Comparison of ENCODE assay signal across 13 cellular contexts in genomic region chr11:134425816-134426536, GRCh38. TPM values are rescaled to one million over a fixed set of nuclear protein-coding genes. Genes with fewer than 3 reads are reported as not detected.
"Had no signal": no experiment of that assay in that cellular context is flagged by ENCODE, and none has a peak within 500 bp of the region (broad histone marks: within the 10 kb centered on the region; RNA-seq: fewer than 3 reads in every experiment).

No MANE protein-coding gene starts in this region.

- H3K4me3 ChIP-seq: adrenal gland, body of pancreas, esophagus muscularis mucosa, heart left ventricle, stomach, tibial artery had no signal

- DNase-seq: activated naive CD4-positive, alpha-beta T cell treated with anti-CD3 and anti-CD28 coated beads, Interleukin-2, amount 50 U/mL, for 16 hours; activated T-cell treated with anti-CD3 and anti-CD28 coated beads, Interleukin-2, amount 50 U/mL, for 1 hour; body of pancreas; cerebellar nuclear complex; heart left ventricle; stimulated activated CD4-positive, alpha-beta T cell treated with anti-CD3 and anti-CD28 coated beads, Interleukin-15, amount 100 ng/mL, for 24 hours; stimulated activated CD4-positive, alpha-beta T cell treated with anti-CD3 and anti-CD28 coated beads, Interleukin-4, amount 100 ng/mL, for 4 hours; stomach; T-helper 2 cell; tibial artery had no signal

- H3K9me3 ChIP-seq: adrenal gland, body of pancreas, esophagus muscularis mucosa, heart left ventricle, stomach, tibial artery had no signal

- H3K36me3 ChIP-seq: adrenal gland, esophagus muscularis mucosa, heart left ventricle, stomach, tibial artery had no signal

- H3K27me3 ChIP-seq: adrenal gland, body of pancreas had no signal

- ATAC-seq: body of pancreas, heart left ventricle had no signal

- H3K4me1 ChIP-seq: adrenal gland, body of pancreas, esophagus muscularis mucosa, heart left ventricle, stomach, tibial artery had no signal

- H3K27ac ChIP-seq: body of pancreas, esophagus muscularis mucosa, heart left ventricle, stomach, tibial artery had no signal

RNA-seq across cellular contexts. Expression of gene B3GAT1, which starts 13.9 kb away (rescaled TPM):
- total RNA-seq: fibroblast of villous mesenchyme had no signal
